In the genomic region with DNA sequence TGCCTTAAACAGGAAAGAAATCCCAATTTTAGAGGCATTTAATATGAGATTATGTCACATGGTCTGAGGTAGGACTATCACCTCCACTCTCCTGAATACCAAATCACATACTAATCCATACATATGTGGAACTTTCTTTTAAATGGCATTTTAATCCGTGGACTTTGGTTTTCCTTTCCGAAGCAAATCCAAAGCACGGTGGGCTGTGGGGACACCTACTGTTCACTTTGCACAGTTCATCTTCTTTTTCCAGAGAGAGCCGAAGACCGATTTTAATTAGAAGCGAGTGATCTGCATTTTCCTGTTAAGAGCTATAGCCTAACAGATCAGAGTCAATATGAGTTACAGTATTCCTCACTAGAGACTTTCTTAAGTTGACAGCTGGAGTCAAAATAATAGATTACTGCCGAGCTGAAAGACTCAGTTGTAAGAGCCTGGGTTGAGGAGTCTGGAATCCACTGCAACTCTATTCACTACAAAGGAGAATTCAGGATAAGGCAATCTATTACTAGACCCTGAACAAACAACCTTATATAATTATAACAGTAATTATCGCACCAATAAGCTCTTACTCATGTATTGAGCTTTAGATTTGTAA, we compare ENCODE assay signal across 8 cellular contexts.
DNase-seq lines count a peak whose midpoint lies in the region; FAIRE-seq and TF ChIP-seq lines count a peak whose summit lies in the region.

No MANE protein-coding gene starts in this region.

- H3K23ac ChIP-seq in H1 (ENCODE audit: insufficient read length): no peak overlapping the region

- H3K56ac ChIP-seq in H1 (replicated peaks; ENCODE audit: insufficient read length, low read depth, low read length): no peak overlapping the region

- H2BK12ac ChIP-seq in H1 (ENCODE audit: low read depth, low read length): no peak overlapping the region

- H3K36me3 ChIP-seq in H1 (ENCODE audit: control insufficient read depth in 2 of 4, insufficient read depth in 4 of 4, low read length in 3 of 4) (no peaks in the 10 kb centered on the region), Caco-2 (ENCODE audit: control insufficient read depth, insufficient read depth, low read length) (no peaks in the 10 kb centered on the region)

- no peak overlapping the region for H3K27ac ChIP-seq in H1 (ENCODE audit: low read depth, low read length)

- peaks cover 19% of the 10 kb centered on the region for H3K27me3 Mint-ChIP-seq in nephron (ENCODE audit: low read depth)
- H3K27me3 Mint-ChIP-seq in Caco-2 (ENCODE audit: insufficient read depth, unreplicated experiment): no peaks in the 10 kb centered on the region

- H3K9me3 ChIP-seq in H1 (ENCODE audit: insufficient read depth in 2 of 2, low read depth in 1 of 2, low read length in 1 of 2) (no peaks in the 10 kb centered on the region), Caco-2 (no peaks in the 10 kb centered on the region)

- H3K27ac Mint-ChIP-seq in nephron: no peak overlapping the region
- no peak overlapping the region for H3K27ac Mint-ChIP-seq in Caco-2 (ENCODE audit: unreplicated experiment)

- TF ChIP-seq CTCF in AG10803 (conservative IDR thresholded peaks at IDR 0.05; ENCODE audit: low read length) (peak; percentile 84), GM12872 (IDR thresholded peaks at IDR 0.05; ENCODE audit: insufficient read depth, low read depth, low read length) (peak; percentile 62), H1 (IDR thresholded peaks at IDR 0.05; ENCODE audit: control extremely low read depth in 1 of 3, insufficient read depth in 1 of 3, low read depth in 1 of 3, low read length in 3 of 3) (peak; percentile 37 to 72 (median 53); a peak in 3 of 4 replicates), nephron (IDR thresholded peaks at IDR 0.05; ENCODE audit: unreplicated experiment in 3 of 3) (peak; percentile 80 to 84 (median 83)), Caco-2 (IDR thresholded peaks at IDR 0.05; ENCODE audit: insufficient read depth in 1 of 2, low read depth in 1 of 2, low read length in 1 of 2, severe bottlenecking in 1 of 2, unreplicated experiment in 1 of 2) (no peak)

- DNase-seq in AG10803 (ENCODE audit: low read depth) (peak; percentile 24), NCI-H748 (lab: John Stamatoyannopoulos, UW; ENCODE audit: unreplicated experiment) (peak; percentile 41), H1 (ENCODE audit: low read depth in 1 of 2, low spot score in 2 of 2) (no peak), NCI-H2171 (lab: John Stamatoyannopoulos, UW) (no peak), Caco-2 (no peak)
- no peak for DNase-seq in stimulated activated CD4-positive, alpha-beta T cell treated with anti-CD3 and anti-CD28 coated beads, Interleukin-4, amount 100 ng/mL, for 1 hour

- no peak overlapping the region for H2BK15ac ChIP-seq in H1 (ENCODE audit: low read length)

- no peaks in the 10 kb centered on the region for H3K9me3 Mint-ChIP-seq in nephron
- H3K9me3 Mint-ChIP-seq in Caco-2 (ENCODE audit: unreplicated experiment): no peaks in the 10 kb centered on the region

- peaks cover 2% of the 10 kb centered on the region; the same call in 1 of the 2 replicates for H3K23me2 ChIP-seq in H1 (ENCODE audit: low read depth, low read length)

- no peak overlapping the region for H4K5ac ChIP-seq in H1 (ENCODE audit: insufficient read length, low read depth, low read length)

- H3K4me1 Mint-ChIP-seq in nephron: no peaks in the 10 kb centered on the region
- no peaks in the 10 kb centered on the region for H3K4me1 Mint-ChIP-seq in Caco-2 (ENCODE audit: low read depth, unreplicated experiment)

- H3K4me3 Mint-ChIP-seq in nephron: no peak overlapping the region
- no peak overlapping the region for H3K4me3 Mint-ChIP-seq in Caco-2 (ENCODE audit: unreplicated experiment)

- no peak overlapping the region for H3K4ac ChIP-seq in H1 (replicated peaks; ENCODE audit: insufficient read length, low read depth, low read length)

- CTCF ChIA-PET in H1 (lab: Charles Lee; ENCODE audit: partially characterized antibody) (interaction anchor here (0.6 to 2.6 kb wide), 37 partner anchors 8 to 1794 kb away, joined by 3 to 10 read pairs (median 4); no protein-coding TSS in a partner anchor), Caco-2 (lab: Charles Lee) (no interaction called here)

- intact Hi-C loops in Caco-2 (cut with micrococcal nuclease; ENCODE audit: unreplicated experiment): no loop called here

- H3K36me3 Mint-ChIP-seq in nephron (ENCODE audit: low read depth) (no peaks in the 10 kb centered on the region), Caco-2 (ENCODE audit: insufficient read depth, unreplicated experiment) (peaks cover 17% of the 10 kb centered on the region)

- H2AK5ac ChIP-seq in H1 (ENCODE audit: low read depth, low read length): no peak overlapping the region

- POLR2A ChIA-PET in H1 (lab: Charles Lee; ENCODE audit: partially characterized antibody) (no interaction called here), Caco-2 (lab: Charles Lee) (no interaction called here)

- BruUV-seq in Caco-2 (replicated peaks; lab: Mats Ljungman, UMichigan): no TSS peak

- TF ChIP-seq POLR2A in H1 (IDR thresholded peaks at IDR 0.05; ENCODE audit: control extremely low read depth in 1 of 2, low read depth in 2 of 2, low read length in 2 of 2): no peak

- TF ChIP-seq EP300 in H1 (IDR thresholded peaks at IDR 0.05; ENCODE audit: borderline replicate concordance in 1 of 2, low read depth in 2 of 2, low read length in 2 of 2): no peak

- H2AFZ ChIP-seq in H1 (ENCODE audit: low read length): no peak overlapping the region

- H2BK5ac ChIP-seq in H1 (ENCODE audit: low read depth, low read length): no peak overlapping the region

- no peak overlapping the region for H3K18ac ChIP-seq in H1 (ENCODE audit: extremely low read depth, low read length)

- H3K79me1 ChIP-seq in H1 (ENCODE audit: low read depth, low read length): no peaks in the 10 kb centered on the region; the same call in 1 of the 2 replicates

- FAIRE-seq in H1 (lab: Jason Lieb, UNC): peak; percentile 78

- no peak overlapping the region for H2BK120ac ChIP-seq in H1 (replicated peaks; ENCODE audit: low read depth, low read length)

- H3K4me1 ChIP-seq in H1 (replicated peaks in 1 of 4; ENCODE audit: control insufficient read depth in 3 of 4, insufficient read depth in 4 of 4, low read length in 3 of 4) (no peaks in the 10 kb centered on the region), Caco-2 (no peaks in the 10 kb centered on the region)

- no peaks in the 10 kb centered on the region for H4K20me1 ChIP-seq in H1 (replicated peaks in 1 of 2; ENCODE audit: control insufficient read depth in 1 of 2, insufficient read depth in 2 of 2, low read length in 2 of 2)

- H3K14ac ChIP-seq in H1 (ENCODE audit: insufficient read length): no peak overlapping the region

- H2BK20ac ChIP-seq in H1 (ENCODE audit: low read length): no peak overlapping the region

- H3K4me2 ChIP-seq in H1 (ENCODE audit: insufficient read depth in 1 of 2, low read depth in 2 of 2, low read length in 2 of 2): no peak overlapping the region

- H3K4me3 ChIP-seq in AG10803 (ENCODE audit: low read length) (no peak overlapping the region), H1 (ENCODE audit: extremely low read depth in 1 of 4, insufficient read depth in 2 of 4, low read depth in 3 of 4, low read length in 4 of 4) (no peak overlapping the region), Caco-2 (ENCODE audit: low read depth, low read length) (no peak overlapping the region)

- TF ChIP-seq RAD21 in H1 (IDR thresholded peaks at IDR 0.05 in 1 of 2, conservative IDR thresholded peaks at IDR 0.05 in 1 of 2; ENCODE audit: low read depth in 2 of 2, low read length in 2 of 2): peak; percentile 80 to 85

- no peak overlapping the region for H3K9ac ChIP-seq in H1 (replicated peaks in 1 of 4; ENCODE audit: extremely low read depth in 1 of 4, low read depth in 3 of 4, low read length in 3 of 4)

- H4K8ac ChIP-seq in H1 (ENCODE audit: extremely low read depth, insufficient read depth, low read length): no peak overlapping the region

- WGBS in H1 (ENCODE audit: extremely low coverage in 1 of 2, insufficient coverage in 1 of 2, insufficient read length in 1 of 2, insufficient replicate concordance in 2 of 2, low coverage in 1 of 2, low lambda C conversion rate in 2 of 2, missing lambda C conversion rate in 1 of 2), 2 experiments: 45% methylated on average over 8 of the region's 8 CpGs; no CpG with 5 or more reads in 1 of the 2 experiments

- no peak overlapping the region for H4K91ac ChIP-seq in H1 (replicated peaks; ENCODE audit: insufficient read length, low read length)

- H3K27me3 ChIP-seq in H1 (replicated peaks in 1 of 4; ENCODE audit: control insufficient read depth in 3 of 4, extremely low read depth in 1 of 4, insufficient read depth in 3 of 4, low read length in 3 of 4) (no peaks in the 10 kb centered on the region), Caco-2 (replicated peaks; ENCODE audit: control insufficient read depth, insufficient read depth, low read length) (no peaks in the 10 kb centered on the region)

- no peaks in the 10 kb centered on the region for H3K79me2 ChIP-seq in H1 (ENCODE audit: control insufficient read depth in 1 of 2, insufficient read depth in 2 of 2, low read length in 2 of 2)

TF ChIP-seq in H1, 55 proteins besides CTCF, POLR2A, EP300 and RAD21:
- TF ChIP-seq TEAD4 (IDR thresholded peaks at IDR 0.05; ENCODE audit: low read depth, low read length): no peak
- no peak for TF ChIP-seq HDAC6 (IDR thresholded peaks at IDR 0.05; ENCODE audit: low read depth, low read length)
- TF ChIP-seq TBP (IDR thresholded peaks at IDR 0.05; ENCODE audit: low read depth, low read length): no peak
- TF ChIP-seq SRF (IDR thresholded peaks at IDR 0.05; ENCODE audit: low read depth, low read length): no peak
- no peak for TF ChIP-seq EGR1 (IDR thresholded peaks at IDR 0.05; ENCODE audit: borderline replicate concordance, low read depth, low read length)
- TF ChIP-seq CBX5 (IDR thresholded peaks at IDR 0.05; ENCODE audit: low read depth, low read length): no peak
- no peak for TF ChIP-seq CREB1 (IDR thresholded peaks at IDR 0.05)
- no peak for TF ChIP-seq BACH1 (IDR thresholded peaks at IDR 0.05; ENCODE audit: low read length)
- TF ChIP-seq RFX5 (IDR thresholded peaks at IDR 0.05; ENCODE audit: borderline replicate concordance, low read depth, low read length): no peak
- no peak for TF ChIP-seq RXRA (IDR thresholded peaks at IDR 0.05; ENCODE audit: insufficient read depth, low read depth, low read length)

Comparison
In these comparisons a context has a peak if more than half of its experiments do, and no peak if none do; other contexts are left out.
1. DNase-seq: peak in AG10803 (single experiment) and NCI-H748 (single experiment); none in H1 (0 of 2), NCI-H2171 (single experiment), Caco-2 (0 of 2) and stimulated activated CD4-positive, alpha-beta T cell treated with anti-CD3 and anti-CD28 coated beads, Interleukin-4, amount 100 ng/mL, for 1 hour (single experiment).
2. CTCF ChIP-seq: peak in AG10803 (single experiment), GM12872 (single experiment), H1 (3 of 3) and nephron (3 of 3); none in Caco-2 (0 of 2).